13 cellular contexts compared by ENCODE assay signal in the genomic region with DNA sequence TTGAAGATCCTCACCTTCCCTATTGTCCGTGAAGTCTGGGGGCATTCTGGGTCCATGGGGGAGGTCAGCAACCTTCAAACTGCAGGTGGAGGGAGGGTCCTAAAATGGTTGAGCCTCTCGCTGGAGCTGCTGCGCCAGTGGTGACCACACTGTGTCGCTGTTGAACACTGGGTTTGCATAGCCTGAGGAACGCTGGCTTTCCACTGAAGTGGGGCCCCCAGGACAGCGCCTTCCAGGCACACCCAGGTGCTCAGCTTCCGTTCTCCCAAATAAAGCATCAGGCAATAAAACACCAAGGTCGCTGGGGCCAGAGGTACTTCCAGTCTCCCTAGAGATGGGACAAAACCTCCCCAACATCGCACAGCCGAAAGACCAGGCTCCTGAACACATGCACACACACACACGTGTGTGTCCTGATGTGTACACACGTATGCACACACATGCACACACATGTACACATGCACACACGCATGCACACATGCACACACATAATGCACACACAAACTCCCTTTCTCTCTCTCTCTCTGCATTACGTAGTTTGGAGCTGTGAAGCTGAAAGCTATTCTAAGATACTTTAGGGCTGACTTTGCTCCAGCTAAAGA.
DNase-seq lines count a peak whose midpoint lies in the region; ATAC-seq and TF ChIP-seq lines count a peak whose summit lies in the region.
"Had no signal": no experiment of that assay in that cellular context is flagged by ENCODE, and none has a peak within 500 bp of the region (broad histone marks: within the 10 kb centered on the region; RNA-seq: fewer than 3 reads in every experiment).

No MANE protein-coding gene starts in this region.

- H3K4me2 ChIP-seq in mammary epithelial cell (ENCODE audit: insufficient read depth, low read depth, low read length) (no peak overlapping the region), mesenchymal stem cell (ENCODE audit: low read length, poor library complexity, severe bottlenecking) (no peak overlapping the region)

- peaks cover 60% of the 10 kb centered on the region for H3K27me3 Mint-ChIP-seq in Calu3 (ENCODE audit: unreplicated experiment)

- no peak overlapping the region for H3K14ac ChIP-seq in mesenchymal stem cell (ENCODE audit: low read length in 2 of 2)

- no peaks in the 10 kb centered on the region for H3K36me3 Mint-ChIP-seq in Calu3 (ENCODE audit: insufficient read depth, unreplicated experiment)

- H4K20me1 ChIP-seq in mammary epithelial cell (ENCODE audit: insufficient read depth, low read length), result no peaks in the 10 kb centered on the region

- H3K27me3 ChIP-seq in mammary epithelial cell (ENCODE audit: insufficient read depth, low read length) (no peaks in the 10 kb centered on the region), mesenchymal stem cell (ENCODE audit: control insufficient read depth in 1 of 2, insufficient read depth in 1 of 2, low read length in 2 of 2) (peaks cover 3 to 45% of the 10 kb centered on the region in 2 experiments)
- H3K27me3 ChIP-seq: SJCRH30 had no signal

- peak overlapping the region in 1 of 2 experiments; percentile 25 for H2BK12ac ChIP-seq in mesenchymal stem cell (ENCODE audit: low read length in 2 of 2)

- ATAC-seq in HG03342 (IDR thresholded peaks at IDR 0.05; ENCODE audit: unreplicated experiment) (no peak), GM19463 (IDR thresholded peaks at IDR 0.05; ENCODE audit: unreplicated experiment) (no peak), GM21825 (IDR thresholded peaks at IDR 0.05; ENCODE audit: unreplicated experiment) (no peak)

- H3K27ac ChIP-seq in mammary epithelial cell (ENCODE audit: insufficient read depth, low read depth, low read length) (no peak overlapping the region), mesenchymal stem cell (ENCODE audit: low read length, poor library complexity, severe bottlenecking) (no peak overlapping the region), caudate nucleus (ENCODE audit: low read depth, low read length) (no peak overlapping the region)
- H3K27ac ChIP-seq: SJCRH30 had no signal

- H3K79me1 ChIP-seq in mesenchymal stem cell (replicated peaks; ENCODE audit: low read length, poor library complexity, severe bottlenecking), result no peaks in the 10 kb centered on the region

- no peak overlapping the region for H2AK5ac ChIP-seq in mesenchymal stem cell (ENCODE audit: low read length, severe bottlenecking)

- peak overlapping the region in 1 of 2 experiments; percentile 6 for H3K18ac ChIP-seq in mesenchymal stem cell (ENCODE audit: low read depth in 1 of 2, low read length in 2 of 2)

- H3K4me3 ChIP-seq in HFF-Myc (replicated peaks; ENCODE audit: low read depth, low read length) (no peak overlapping the region), mammary epithelial cell (replicated peaks in 1 of 3; ENCODE audit: insufficient read depth in 1 of 3, low read depth in 2 of 3, low read length in 3 of 3) (no peak overlapping the region), mesenchymal stem cell (ENCODE audit: insufficient read depth in 1 of 2, low read depth in 1 of 2, low read length in 2 of 2) (no peak overlapping the region)
- H3K4me3 ChIP-seq: SJCRH30 had no signal

- H3K23ac ChIP-seq in mesenchymal stem cell (ENCODE audit: low read length in 2 of 2), result no peak overlapping the region

- H3K27ac Mint-ChIP-seq in Calu3 (ENCODE audit: unreplicated experiment), result no peak overlapping the region

- dilution Hi-C loops in mammary epithelial cell (cut with HindIII; ENCODE audit: low sequenced_read_pairs), result no loop called here

- no peaks in the 10 kb centered on the region for H3K36me3 ChIP-seq in mammary epithelial cell (ENCODE audit: insufficient read depth, low read length)
- H3K36me3 ChIP-seq in mesenchymal stem cell (ENCODE audit: control insufficient read depth in 1 of 2, insufficient read depth in 2 of 2, low read depth in 1 of 2, low read length in 2 of 2), result no peaks in the 10 kb centered on the region
- H3K36me3 ChIP-seq: SJCRH30 had no signal

- 37% methylated on average over 9 of the region's 14 CpGs for WGBS in mammary epithelial cell (ENCODE audit: low coverage, missing lambda C conversion rate)
- WGBS in mesenchymal stem cell, result 59% methylated on average over 13 of the region's 14 CpGs

- peak overlapping the region; percentile 69 for H4K91ac ChIP-seq in mesenchymal stem cell (ENCODE audit: low read length)

- H2BK15ac ChIP-seq in mesenchymal stem cell (ENCODE audit: low read depth, poor library complexity, severe bottlenecking), result no peak overlapping the region

- BruUV-seq in Calu3 (replicated peaks; lab: Mats Ljungman, UMichigan) (no TSS peak), mammary epithelial cell (replicated peaks; lab: Mats Ljungman, UMichigan) (no TSS peak)

- no peak overlapping the region for H3K4me3 Mint-ChIP-seq in Calu3 (ENCODE audit: low read depth, unreplicated experiment)
- H3K4me3 Mint-ChIP-seq: stimulated activated naive CD8-positive, alpha-beta T cell treated with anti-CD3 and anti-CD28 coated beads, Interleukin-15, Interleukin-2, amounts not matched to agents 100 ng/mL and 50 ng/mL, for 24 hours had no signal

- DNase-seq in Calu3 (no peak), HFF-Myc (ENCODE audit: extremely low read depth, low read depth) (no peak), mammary epithelial cell (no peak), mesenchymal stem cell (no peak), caudate nucleus (lab: John Stamatoyannopoulos, UW) (no peak)
- DNase-seq: activated CD8-positive, alpha-beta memory T cell treated with anti-CD3 and anti-CD28 coated beads for 24 hours; anterior cingulate cortex; midbrain; SJCRH30 had no signal

- in situ Hi-C loops in mammary epithelial cell (cut with MboI; ENCODE audit: low sequenced_read_pairs in 2 of 2), result loop anchor here (5.0 kb wide), 1 partner anchor 197 kb away; no protein-coding TSS in a partner anchor

- TF ChIP-seq CTCF in Calu3 (IDR thresholded peaks at IDR 0.05; ENCODE audit: unreplicated experiment), result peak; percentile 43
- TF ChIP-seq CTCF in HFF-Myc (IDR thresholded peaks at IDR 0.05; ENCODE audit: low read depth, low read length, missing control alignments), result peak; percentile 35
- peak; percentile 17 to 32 for TF ChIP-seq CTCF in mammary epithelial cell (conservative IDR thresholded peaks at IDR 0.05 in 1 of 2, IDR thresholded peaks at IDR 0.05 in 1 of 2; ENCODE audit: extremely low read depth in 1 of 2, insufficient read depth in 1 of 2, low read depth in 1 of 2, low read length in 2 of 2)

- H3K9me3 ChIP-seq in mammary epithelial cell (replicated peaks; ENCODE audit: insufficient read depth, low read length) (peaks cover 7% of the 10 kb centered on the region), mesenchymal stem cell (ENCODE audit: control insufficient read depth, low read length) (peaks cover 33% of the 10 kb centered on the region)

- H3K4ac ChIP-seq in mesenchymal stem cell (ENCODE audit: low read depth in 1 of 2, low read length in 2 of 2), result no peak overlapping the region

- peaks cover 5% of the 10 kb centered on the region for H3K9me3 Mint-ChIP-seq in Calu3 (ENCODE audit: low read depth, unreplicated experiment)

- H3K79me2 ChIP-seq in mammary epithelial cell (ENCODE audit: insufficient read depth, low read length), result no peaks in the 10 kb centered on the region

- H2BK120ac ChIP-seq in mesenchymal stem cell (ENCODE audit: low read depth, low read length), result no peak overlapping the region

- CTCF ChIA-PET in Calu3 (lab: Charles Lee), result no interaction called here
- CTCF ChIA-PET in mammary epithelial cell (lab: Charles Lee; ENCODE audit: low non-redundant PET), result no interaction called here

- H3K4me1 Mint-ChIP-seq in Calu3 (ENCODE audit: low read depth, unreplicated experiment), result no peaks in the 10 kb centered on the region

- H4K8ac ChIP-seq in mesenchymal stem cell (ENCODE audit: low read length), result no peak overlapping the region

- intact Hi-C loops in Calu3 (cut with micrococcal nuclease; ENCODE audit: unreplicated experiment), result no loop called here
- intact Hi-C loops in mammary epithelial cell (cut with micrococcal nuclease), result loop anchor here (5.0 kb wide), 1 partner anchor 742 kb away; no protein-coding TSS in a partner anchor

- H3K9ac ChIP-seq in mammary epithelial cell (ENCODE audit: insufficient read depth, low read length), result no peak overlapping the region
- H3K9ac ChIP-seq in mesenchymal stem cell (ENCODE audit: low read length), result no peak overlapping the region

- no peak overlapping the region for H2AFZ ChIP-seq in mammary epithelial cell (ENCODE audit: low read depth, low read length)
- no peak overlapping the region for H2AFZ ChIP-seq in mesenchymal stem cell (ENCODE audit: low read depth, low read length)

- no peak overlapping the region for H2BK5ac ChIP-seq in mesenchymal stem cell (ENCODE audit: low read depth, low read length, poor library complexity, severe bottlenecking)

- H3K4me1 ChIP-seq in mammary epithelial cell (ENCODE audit: insufficient read depth, low read length) (no peaks in the 10 kb centered on the region), mesenchymal stem cell (ENCODE audit: control insufficient read depth, insufficient read depth, low read depth, low read length) (no peaks in the 10 kb centered on the region)
- H3K4me1 ChIP-seq: SJCRH30 had no signal
